1 cellular context compared by ENCODE assay signal in the genomic region with DNA sequence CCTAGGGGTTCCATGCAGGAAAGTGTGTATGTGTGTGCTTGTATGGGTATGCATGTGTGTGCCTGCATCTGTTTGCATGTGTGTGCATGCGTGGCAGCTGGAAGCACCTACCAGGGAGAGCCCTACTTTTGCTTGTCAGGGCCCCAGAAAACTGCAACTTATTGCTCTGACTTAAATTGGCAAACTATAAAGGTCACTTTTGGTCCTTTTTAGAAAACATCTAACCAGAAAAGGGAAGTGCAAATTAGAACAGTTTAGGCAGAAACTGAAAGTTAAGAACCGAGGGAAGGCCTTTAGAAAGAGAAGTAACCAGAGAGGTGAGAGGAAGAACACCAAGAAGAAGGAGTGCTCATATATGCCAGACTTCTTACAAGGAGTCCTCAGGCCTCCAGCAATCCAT.
TF ChIP-seq lines count a peak whose summit lies in the region.

No MANE protein-coding gene starts in this region.

TF ChIP-seq in SK-N-SH treated with all-trans-retinoic acid at 6 μM for 48 hours, 23 proteins besides CTCF, POLR2A, EP300 and RAD21 (continued from another document):
- TF ChIP-seq, protein P1, sequence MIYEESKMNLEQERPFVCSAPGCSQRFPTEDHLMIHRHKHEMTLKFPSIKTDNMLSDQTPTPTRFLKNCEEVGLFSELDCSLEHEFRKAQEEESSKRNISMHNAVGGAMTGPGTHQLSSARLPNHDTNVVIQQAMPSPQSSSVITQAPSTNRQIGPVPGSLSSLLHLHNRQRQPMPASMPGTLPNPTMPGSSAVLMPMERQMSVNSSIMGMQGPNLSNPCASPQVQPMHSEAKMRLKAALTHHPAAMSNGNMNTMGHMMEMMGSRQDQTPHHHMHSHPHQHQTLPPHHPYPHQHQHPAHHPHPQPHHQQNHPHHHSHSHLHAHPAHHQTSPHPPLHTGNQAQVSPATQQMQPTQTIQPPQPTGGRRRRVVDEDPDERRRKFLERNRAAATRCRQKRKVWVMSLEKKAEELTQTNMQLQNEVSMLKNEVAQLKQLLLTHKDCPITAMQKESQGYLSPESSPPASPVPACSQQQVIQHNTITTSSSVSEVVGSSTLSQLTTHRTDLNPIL (CRISPR knock-in tag; IDR thresholded peaks at IDR 0.05; ENCODE audit: low read depth): no peak
- TF ChIP-seq ZFP30 (CRISPR knock-in tag; IDR thresholded peaks at IDR 0.05): no peak
- TF ChIP-seq ZC3H10 (CRISPR knock-in tag; IDR thresholded peaks at IDR 0.05): no peak
